In the genomic region with DNA sequence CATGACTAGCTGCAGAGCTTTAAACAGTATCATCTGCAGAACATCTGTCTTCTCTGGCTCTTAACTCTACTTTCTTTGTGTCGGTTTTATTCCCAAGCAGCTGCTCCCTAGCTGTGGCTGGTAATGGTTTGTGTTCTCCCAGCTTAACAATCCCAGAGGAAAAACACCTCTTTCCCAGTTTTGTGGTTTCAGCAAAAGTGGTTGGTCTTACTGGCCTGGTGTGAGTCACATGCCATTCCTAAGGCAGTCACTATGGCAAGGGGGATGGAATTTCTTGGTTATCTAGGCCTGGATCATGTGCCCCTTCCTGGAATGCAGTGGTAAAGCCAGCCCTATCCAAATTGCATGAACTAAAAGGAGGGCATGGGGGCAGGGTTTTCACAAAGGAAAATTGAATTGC, we compare ENCODE assay signal across 11 cellular contexts. TPM values are rescaled to one million over a fixed set of nuclear protein-coding genes. Genes with fewer than 3 reads are reported as not detected.
DNase-seq lines count a peak whose midpoint lies in the region; ATAC-seq lines count a peak whose summit lies in the region.
"Had no signal": no experiment of that assay in that cellular context is flagged by ENCODE, and none has a peak within 500 bp of the region (broad histone marks: within the 10 kb centered on the region; RNA-seq: fewer than 3 reads in every experiment).

No MANE protein-coding gene starts in this region.

- H3K9ac ChIP-seq in HUES48 (ENCODE audit: low read depth, low read length): no peak overlapping the region

- no peaks in the 10 kb centered on the region for H3K27me3 ChIP-seq in HUES48 (ENCODE audit: control insufficient read depth, insufficient read depth, low read length)
- H3K27me3 ChIP-seq: transverse colon had no signal

- DNase-seq in A172 (ENCODE audit: low spot score) (peak; percentile 100), kidney tubule cell (ENCODE audit: low spot score) (peak; percentile 97), NCI-H82 treated with DMSO at 0.1 percent for 48 hours (lab: John Stamatoyannopoulos, UW; ENCODE audit: unreplicated experiment) (no peak), occipital lobe (lab: John Stamatoyannopoulos, UW) (no peak)
- DNase-seq: CD8-positive, alpha-beta T cell; NCI-H2081 treated with DMSO at 0.1 percent for 48 hours; transverse colon had no signal

- no peak for ATAC-seq in HG03469 (IDR thresholded peaks at IDR 0.05; ENCODE audit: unreplicated experiment)
- ATAC-seq in GM18498 (IDR thresholded peaks at IDR 0.05; ENCODE audit: unreplicated experiment): no peak
- ATAC-seq: CD8-positive, alpha-beta T cell had no signal

- H3K27ac ChIP-seq in HUES48 (ENCODE audit: low read depth, low read length) (peak overlapping the region; percentile 65), cingulate gyrus (ENCODE audit: low read depth, low read length) (peak overlapping the region; percentile 34)
- H3K27ac ChIP-seq: transverse colon had no signal

- H3K36me3 ChIP-seq in HUES48 (ENCODE audit: control insufficient read depth, insufficient read depth, low read length): peaks cover 11% of the 10 kb centered on the region; the same call in 1 of the 2 replicates

- H3K9me3 ChIP-seq in HUES48 (ENCODE audit: control insufficient read depth, insufficient read depth, low read length): no peaks in the 10 kb centered on the region
- H3K9me3 ChIP-seq: transverse colon had no signal

- no peak overlapping the region for H3K4me3 ChIP-seq in HUES48 (ENCODE audit: low read depth, low read length)
- H3K4me3 ChIP-seq: transverse colon had no signal

- H3K4me1 ChIP-seq in HUES48 (ENCODE audit: control insufficient read depth, insufficient read depth, low read length): peaks cover 12% of the 10 kb centered on the region

RNA-seq across cellular contexts. Expression of gene OMG, which starts 27.4 kb away (rescaled TPM):
- total RNA-seq in A172 (2014; rRNA removed; shearing (Covaris generic)): not detected in 2 replicates
- 9.4 TPM for total RNA-seq in occipital lobe
- total RNA-seq: transverse colon had no signal

RNA-seq across cellular contexts. Expression of gene EVI2B, which starts 44.3 kb away (rescaled TPM):
- 0.24 and 0.60 TPM in 2 replicates for total RNA-seq in A172 (2014; rRNA removed; shearing (Covaris generic))
- 0.31 TPM for total RNA-seq in occipital lobe

RNA-seq across cellular contexts. Expression of gene EVI2A, which starts 51.8 kb away (rescaled TPM):
- 14.8 and 16.1 TPM in 2 replicates for total RNA-seq in A172 (2014; rRNA removed; shearing (Covaris generic))
- 5.0 TPM for total RNA-seq in occipital lobe

Comparison
In these comparisons a context has a peak if more than half of its experiments do, and no peak if none do; other contexts are left out.
1. DNase-seq: peak in A172 (single experiment) and kidney tubule cell (single experiment); none in NCI-H82 treated with DMSO at 0.1 percent for 48 hours (single experiment) and occipital lobe (single experiment).
2. RNA of gene OMG, which starts 27.4 kb away (total RNA-seq): 9.4 TPM in occipital lobe (single experiment); not detected in A172; every median in the first group is over 10 times any median in the second.